In genomic region chr6:41326092-41326491, GRCh38 we compare ENCODE assay signal across 27 cellular contexts. TPM values are rescaled to one million over a fixed set of nuclear protein-coding genes. Genes with fewer than 3 reads are reported as not detected.
"Had no signal": no experiment of that assay in that cellular context is flagged by ENCODE, and none has a peak within 500 bp of the region (broad histone marks: within the 10 kb centered on the region; RNA-seq: fewer than 3 reads in every experiment).

No MANE protein-coding gene starts in this region.

- H3K4me1 ChIP-seq: heart right ventricle, psoas muscle, testis, tibial nerve, upper lobe of right lung, vagina had no signal

- H3K27ac ChIP-seq: dorsolateral prefrontal cortex, heart right ventricle, psoas muscle, testis, tibial nerve, upper lobe of right lung, vagina had no signal

- H3K4me3 ChIP-seq: dorsolateral prefrontal cortex, heart right ventricle, psoas muscle, testis, tibial nerve, upper lobe of right lung, vagina had no signal

- H3K9me3 ChIP-seq: heart right ventricle, psoas muscle, testis, tibial nerve, upper lobe of right lung, vagina had no signal

- H3K36me3 ChIP-seq: heart right ventricle, tibial nerve, upper lobe of right lung, vagina had no signal

- ATAC-seq: heart right ventricle; natural killer cell; psoas muscle; sciatic nerve; stimulated activated naive B cell treated with anti-CD40 and anti-IgM and Interleukin-4, amounts not matched to agents 10 μg/mL and 1 μg/mL and 100 μg/mL, for 72 hours; stimulated activated naive CD8-positive, alpha-beta T cell treated with anti-CD3 and anti-CD28 coated beads, Interleukin-15, amount 100 ng/mL, for 72 hours; upper lobe of right lung had no signal

- DNase-seq: cortex of kidney; dorsolateral prefrontal cortex; effector CD8-positive, alpha-beta T cell; heart right ventricle; hypothalamus; kidney glomerular epithelial cell; mammary epithelial cell; natural killer cell; psoas muscle; stimulated activated CD4-positive, alpha-beta T cell treated with anti-CD3 and anti-CD28 coated beads, Interleukin-2, amount 100 ng/mL, for 24 hours; stimulated activated CD4-positive, alpha-beta T cell treated with anti-CD3 and anti-CD28 coated beads, Interleukin-4, amount 100 ng/mL, for 4 hours; stimulated activated naive B cell treated with anti-CD40 and anti-IgM and Interleukin-4, amounts not matched to agents 10 μg/mL and 1 μg/mL and 100 μg/mL, for 72 hours; stimulated activated naive CD8-positive, alpha-beta T cell treated with anti-CD3 and anti-CD28 coated beads, Interleukin-15, amount 100 ng/mL, for 72 hours; testis; upper lobe of right lung had no signal

RNA-seq across cellular contexts. Expression of gene NCR2, which starts 9.3 kb away (rescaled TPM):
- total RNA-seq: dorsolateral prefrontal cortex, fibroblast of lung, frontal cortex, heart right ventricle, lower leg skin, mammary epithelial cell, mesenteric fat pad, mononuclear cell, myocyte, natural killer cell, omental fat pad, psoas muscle, sciatic nerve, skeletal muscle tissue, subcutaneous adipose tissue, testis, tibial nerve, upper lobe of right lung, vagina had no signal

RNA-seq across cellular contexts. Expression of gene TREM1, which starts 39.6 kb away (rescaled TPM):
- total RNA-seq: fibroblast of lung, frontal cortex, myocyte had no signal
